Comparison of ENCODE assay signal across 7 cellular contexts in genomic region chr14:39240769-39241168, GRCh38.
"Had no signal": no experiment of that assay in that cellular context is flagged by ENCODE, and none has a peak within 500 bp of the region (broad histone marks: within the 10 kb centered on the region; RNA-seq: fewer than 3 reads in every experiment).

No MANE protein-coding gene starts in this region.

- DNase-seq: IMR-90, KBM-7, KG1 had no signal

- H3K4me2 ChIP-seq: KMS-11 had no signal

- H3K4me1 Mint-ChIP-seq: IgD-negative memory B cell had no signal

- H3K4me3 Mint-ChIP-seq: IgD-negative memory B cell had no signal

- H3K9me3 Mint-ChIP-seq: IgD-negative memory B cell had no signal

- H3K27ac ChIP-seq: HL-60, KMS-11 had no signal

- H3K9ac ChIP-seq: KMS-11 had no signal

- H3K36me3 Mint-ChIP-seq: IgD-negative memory B cell had no signal

- FAIRE-seq: HTR-8/SVneo had no signal
